Comparison of ENCODE assay signal across 1 cellular context in the genomic region with DNA sequence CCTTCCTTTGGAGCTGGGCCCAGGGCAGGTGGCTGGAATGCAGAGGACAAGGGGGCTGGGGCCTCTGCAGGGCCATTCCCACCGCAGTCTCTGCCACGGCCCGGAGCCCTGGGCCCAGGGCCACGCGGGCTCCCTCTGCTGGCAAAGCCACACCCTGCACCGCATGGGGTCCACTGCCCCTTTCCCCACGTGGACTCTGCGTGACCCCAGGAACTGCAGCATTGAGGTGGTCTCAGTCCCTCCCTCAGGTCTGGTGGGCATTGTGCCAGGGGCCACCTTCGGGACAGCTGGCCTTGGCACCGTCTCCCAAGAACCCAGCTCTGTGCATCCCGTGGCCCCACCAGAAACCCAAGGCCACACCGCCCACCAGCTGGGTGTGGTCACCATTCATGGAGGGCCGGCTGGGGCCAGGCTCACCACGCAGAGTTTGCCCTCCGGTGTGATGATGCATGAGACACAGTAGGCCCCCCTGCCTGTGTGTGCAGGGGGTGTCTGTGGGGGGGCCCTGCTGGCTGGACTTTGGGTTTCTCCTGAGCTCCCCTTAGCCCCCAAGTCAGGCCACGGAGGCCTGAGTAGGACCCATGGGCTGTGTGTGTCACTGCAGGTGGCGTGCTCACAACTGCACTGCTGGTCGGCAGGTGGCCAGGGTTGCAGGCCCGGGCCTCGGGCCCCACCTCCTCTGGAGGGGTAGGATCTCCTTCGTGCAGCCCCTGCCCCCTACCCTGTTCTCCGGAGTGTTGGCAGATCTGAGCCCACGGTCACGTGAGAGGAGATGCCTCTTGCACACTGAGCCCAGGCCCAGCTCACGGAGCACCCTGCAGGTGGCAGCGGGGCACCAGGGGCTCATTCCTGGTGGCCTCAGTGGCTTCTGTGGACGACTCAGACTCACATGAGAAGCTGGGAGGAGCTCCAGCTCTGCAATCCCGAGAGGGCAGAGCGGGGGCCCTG.
TF ChIP-seq lines count a peak whose summit lies in the region.

No MANE protein-coding gene starts in this region.

TF ChIP-seq in K562, 482 proteins besides CTCF, POLR2A, EP300 and RAD21 (continued from another document and continues in another):
- TF ChIP-seq, protein P1, sequence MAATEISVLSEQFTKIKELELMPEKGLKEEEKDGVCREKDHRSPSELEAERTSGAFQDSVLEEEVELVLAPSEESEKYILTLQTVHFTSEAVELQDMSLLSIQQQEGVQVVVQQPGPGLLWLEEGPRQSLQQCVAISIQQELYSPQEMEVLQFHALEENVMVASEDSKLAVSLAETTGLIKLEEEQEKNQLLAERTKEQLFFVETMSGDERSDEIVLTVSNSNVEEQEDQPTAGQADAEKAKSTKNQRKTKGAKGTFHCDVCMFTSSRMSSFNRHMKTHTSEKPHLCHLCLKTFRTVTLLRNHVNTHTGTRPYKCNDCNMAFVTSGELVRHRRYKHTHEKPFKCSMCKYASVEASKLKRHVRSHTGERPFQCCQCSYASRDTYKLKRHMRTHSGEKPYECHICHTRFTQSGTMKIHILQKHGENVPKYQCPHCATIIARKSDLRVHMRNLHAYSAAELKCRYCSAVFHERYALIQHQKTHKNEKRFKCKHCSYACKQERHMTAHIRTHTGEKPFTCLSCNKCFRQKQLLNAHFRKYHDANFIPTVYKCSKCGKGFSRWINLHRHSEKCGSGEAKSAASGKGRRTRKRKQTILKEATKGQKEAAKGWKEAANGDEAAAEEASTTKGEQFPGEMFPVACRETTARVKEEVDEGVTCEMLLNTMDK (IDR thresholded peaks at IDR 0.05; ENCODE audit: borderline replicate concordance, insufficient read depth, low read depth, low read length, poor library complexity, severe bottlenecking): no peak
- TF ChIP-seq ARNT (IDR thresholded peaks at IDR 0.05): no peak
- no peak for TF ChIP-seq TARDBP (IDR thresholded peaks at IDR 0.05)
- TF ChIP-seq, protein P2, sequence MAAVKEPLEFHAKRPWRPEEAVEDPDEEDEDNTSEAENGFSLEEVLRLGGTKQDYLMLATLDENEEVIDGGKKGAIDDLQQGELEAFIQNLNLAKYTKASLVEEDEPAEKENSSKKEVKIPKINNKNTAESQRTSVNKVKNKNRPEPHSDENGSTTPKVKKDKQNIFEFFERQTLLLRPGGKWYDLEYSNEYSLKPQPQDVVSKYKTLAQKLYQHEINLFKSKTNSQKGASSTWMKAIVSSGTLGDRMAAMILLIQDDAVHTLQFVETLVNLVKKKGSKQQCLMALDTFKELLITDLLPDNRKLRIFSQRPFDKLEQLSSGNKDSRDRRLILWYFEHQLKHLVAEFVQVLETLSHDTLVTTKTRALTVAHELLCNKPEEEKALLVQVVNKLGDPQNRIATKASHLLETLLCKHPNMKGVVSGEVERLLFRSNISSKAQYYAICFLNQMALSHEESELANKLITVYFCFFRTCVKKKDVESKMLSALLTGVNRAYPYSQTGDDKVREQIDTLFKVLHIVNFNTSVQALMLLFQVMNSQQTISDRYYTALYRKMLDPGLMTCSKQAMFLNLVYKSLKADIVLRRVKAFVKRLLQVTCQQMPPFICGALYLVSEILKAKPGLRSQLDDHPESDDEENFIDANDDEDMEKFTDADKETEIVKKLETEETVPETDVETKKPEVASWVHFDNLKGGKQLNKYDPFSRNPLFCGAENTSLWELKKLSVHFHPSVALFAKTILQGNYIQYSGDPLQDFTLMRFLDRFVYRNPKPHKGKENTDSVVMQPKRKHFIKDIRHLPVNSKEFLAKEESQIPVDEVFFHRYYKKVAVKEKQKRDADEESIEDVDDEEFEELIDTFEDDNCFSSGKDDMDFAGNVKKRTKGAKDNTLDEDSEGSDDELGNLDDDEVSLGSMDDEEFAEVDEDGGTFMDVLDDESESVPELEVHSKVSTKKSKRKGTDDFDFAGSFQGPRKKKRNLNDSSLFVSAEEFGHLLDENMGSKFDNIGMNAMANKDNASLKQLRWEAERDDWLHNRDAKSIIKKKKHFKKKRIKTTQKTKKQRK (IDR thresholded peaks at IDR 0.05; ENCODE audit: borderline replicate concordance, low read depth, low read length): no peak
- TF ChIP-seq, protein P3, sequence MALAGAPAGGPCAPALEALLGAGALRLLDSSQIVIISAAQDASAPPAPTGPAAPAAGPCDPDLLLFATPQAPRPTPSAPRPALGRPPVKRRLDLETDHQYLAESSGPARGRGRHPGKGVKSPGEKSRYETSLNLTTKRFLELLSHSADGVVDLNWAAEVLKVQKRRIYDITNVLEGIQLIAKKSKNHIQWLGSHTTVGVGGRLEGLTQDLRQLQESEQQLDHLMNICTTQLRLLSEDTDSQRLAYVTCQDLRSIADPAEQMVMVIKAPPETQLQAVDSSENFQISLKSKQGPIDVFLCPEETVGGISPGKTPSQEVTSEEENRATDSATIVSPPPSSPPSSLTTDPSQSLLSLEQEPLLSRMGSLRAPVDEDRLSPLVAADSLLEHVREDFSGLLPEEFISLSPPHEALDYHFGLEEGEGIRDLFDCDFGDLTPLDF (CRISPR knock-in tag; IDR thresholded peaks at IDR 0.05): no peak; the same call in 1 of the 2 replicates
- TF ChIP-seq RB1 (IDR thresholded peaks at IDR 0.05; ENCODE audit: low read depth): peak; percentile 88
- TF ChIP-seq RFX7 (CRISPR knock-in tag; IDR thresholded peaks at IDR 0.05): 0 out of 2 replicates have a peak, but pooled peaks have one; percentile 57
- TF ChIP-seq, protein P4, sequence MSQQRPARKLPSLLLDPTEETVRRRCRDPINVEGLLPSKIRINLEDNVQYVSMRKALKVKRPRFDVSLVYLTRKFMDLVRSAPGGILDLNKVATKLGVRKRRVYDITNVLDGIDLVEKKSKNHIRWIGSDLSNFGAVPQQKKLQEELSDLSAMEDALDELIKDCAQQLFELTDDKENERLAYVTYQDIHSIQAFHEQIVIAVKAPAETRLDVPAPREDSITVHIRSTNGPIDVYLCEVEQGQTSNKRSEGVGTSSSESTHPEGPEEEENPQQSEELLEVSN (IDR thresholded peaks at IDR 0.05; ENCODE audit: borderline replicate concordance in 1 of 2, extremely low read depth in 1 of 2, insufficient read depth in 1 of 2, insufficient read length in 1 of 2, low read depth in 1 of 2, low read length in 1 of 2, poor library complexity in 1 of 2, severe bottlenecking in 1 of 2): peak; percentile 28 to 75
- no peak for TF ChIP-seq POLR2B (IDR thresholded peaks at IDR 0.05; ENCODE audit: low read depth, partially characterized antibody)
- TF ChIP-seq, protein P5, sequence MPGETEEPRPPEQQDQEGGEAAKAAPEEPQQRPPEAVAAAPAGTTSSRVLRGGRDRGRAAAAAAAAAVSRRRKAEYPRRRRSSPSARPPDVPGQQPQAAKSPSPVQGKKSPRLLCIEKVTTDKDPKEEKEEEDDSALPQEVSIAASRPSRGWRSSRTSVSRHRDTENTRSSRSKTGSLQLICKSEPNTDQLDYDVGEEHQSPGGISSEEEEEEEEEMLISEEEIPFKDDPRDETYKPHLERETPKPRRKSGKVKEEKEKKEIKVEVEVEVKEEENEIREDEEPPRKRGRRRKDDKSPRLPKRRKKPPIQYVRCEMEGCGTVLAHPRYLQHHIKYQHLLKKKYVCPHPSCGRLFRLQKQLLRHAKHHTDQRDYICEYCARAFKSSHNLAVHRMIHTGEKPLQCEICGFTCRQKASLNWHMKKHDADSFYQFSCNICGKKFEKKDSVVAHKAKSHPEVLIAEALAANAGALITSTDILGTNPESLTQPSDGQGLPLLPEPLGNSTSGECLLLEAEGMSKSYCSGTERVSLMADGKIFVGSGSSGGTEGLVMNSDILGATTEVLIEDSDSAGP (CRISPR knock-in tag; IDR thresholded peaks at IDR 0.05): 0 out of 2 replicates have a peak, but pooled peaks have one; percentile 54
- no peak for TF ChIP-seq MAFF (IDR thresholded peaks at IDR 0.05; ENCODE audit: low read length)
- TF ChIP-seq NR2F6 (CRISPR knock-in tag; IDR thresholded peaks at IDR 0.05): no peak
- no peak for TF ChIP-seq SMARCA4 (IDR thresholded peaks at IDR 0.05)
- TF ChIP-seq XRCC4 (IDR thresholded peaks at IDR 0.05; ENCODE audit: extremely low read depth, insufficient read depth, insufficient read length): no peak
- no peak; the same call in 1 of the 2 replicates for TF ChIP-seq HCFC1 (IDR thresholded peaks at IDR 0.05; ENCODE audit: low read depth, low read length)
- no peak for TF ChIP-seq ZNF232 (CRISPR knock-in tag; IDR thresholded peaks at IDR 0.05)
- TF ChIP-seq, protein P6, sequence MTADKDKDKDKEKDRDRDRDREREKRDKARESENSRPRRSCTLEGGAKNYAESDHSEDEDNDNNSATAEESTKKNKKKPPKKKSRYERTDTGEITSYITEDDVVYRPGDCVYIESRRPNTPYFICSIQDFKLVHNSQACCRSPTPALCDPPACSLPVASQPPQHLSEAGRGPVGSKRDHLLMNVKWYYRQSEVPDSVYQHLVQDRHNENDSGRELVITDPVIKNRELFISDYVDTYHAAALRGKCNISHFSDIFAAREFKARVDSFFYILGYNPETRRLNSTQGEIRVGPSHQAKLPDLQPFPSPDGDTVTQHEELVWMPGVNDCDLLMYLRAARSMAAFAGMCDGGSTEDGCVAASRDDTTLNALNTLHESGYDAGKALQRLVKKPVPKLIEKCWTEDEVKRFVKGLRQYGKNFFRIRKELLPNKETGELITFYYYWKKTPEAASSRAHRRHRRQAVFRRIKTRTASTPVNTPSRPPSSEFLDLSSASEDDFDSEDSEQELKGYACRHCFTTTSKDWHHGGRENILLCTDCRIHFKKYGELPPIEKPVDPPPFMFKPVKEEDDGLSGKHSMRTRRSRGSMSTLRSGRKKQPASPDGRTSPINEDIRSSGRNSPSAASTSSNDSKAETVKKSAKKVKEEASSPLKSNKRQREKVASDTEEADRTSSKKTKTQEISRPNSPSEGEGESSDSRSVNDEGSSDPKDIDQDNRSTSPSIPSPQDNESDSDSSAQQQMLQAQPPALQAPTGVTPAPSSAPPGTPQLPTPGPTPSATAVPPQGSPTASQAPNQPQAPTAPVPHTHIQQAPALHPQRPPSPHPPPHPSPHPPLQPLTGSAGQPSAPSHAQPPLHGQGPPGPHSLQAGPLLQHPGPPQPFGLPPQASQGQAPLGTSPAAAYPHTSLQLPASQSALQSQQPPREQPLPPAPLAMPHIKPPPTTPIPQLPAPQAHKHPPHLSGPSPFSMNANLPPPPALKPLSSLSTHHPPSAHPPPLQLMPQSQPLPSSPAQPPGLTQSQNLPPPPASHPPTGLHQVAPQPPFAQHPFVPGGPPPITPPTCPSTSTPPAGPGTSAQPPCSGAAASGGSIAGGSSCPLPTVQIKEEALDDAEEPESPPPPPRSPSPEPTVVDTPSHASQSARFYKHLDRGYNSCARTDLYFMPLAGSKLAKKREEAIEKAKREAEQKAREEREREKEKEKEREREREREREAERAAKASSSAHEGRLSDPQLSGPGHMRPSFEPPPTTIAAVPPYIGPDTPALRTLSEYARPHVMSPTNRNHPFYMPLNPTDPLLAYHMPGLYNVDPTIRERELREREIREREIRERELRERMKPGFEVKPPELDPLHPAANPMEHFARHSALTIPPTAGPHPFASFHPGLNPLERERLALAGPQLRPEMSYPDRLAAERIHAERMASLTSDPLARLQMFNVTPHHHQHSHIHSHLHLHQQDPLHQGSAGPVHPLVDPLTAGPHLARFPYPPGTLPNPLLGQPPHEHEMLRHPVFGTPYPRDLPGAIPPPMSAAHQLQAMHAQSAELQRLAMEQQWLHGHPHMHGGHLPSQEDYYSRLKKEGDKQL (CRISPR knock-in tag; IDR thresholded peaks at IDR 0.05; ENCODE audit: borderline replicate concordance): no peak
- no peak for TF ChIP-seq CHD2 (IDR thresholded peaks at IDR 0.05; ENCODE audit: low read depth, low read length)
- TF ChIP-seq ILF3 (IDR thresholded peaks at IDR 0.05; ENCODE audit: borderline replicate concordance): no peak
- no peak for TF ChIP-seq ZNF282 (CRISPR knock-in tag; IDR thresholded peaks at IDR 0.05)
- TF ChIP-seq, protein P7, sequence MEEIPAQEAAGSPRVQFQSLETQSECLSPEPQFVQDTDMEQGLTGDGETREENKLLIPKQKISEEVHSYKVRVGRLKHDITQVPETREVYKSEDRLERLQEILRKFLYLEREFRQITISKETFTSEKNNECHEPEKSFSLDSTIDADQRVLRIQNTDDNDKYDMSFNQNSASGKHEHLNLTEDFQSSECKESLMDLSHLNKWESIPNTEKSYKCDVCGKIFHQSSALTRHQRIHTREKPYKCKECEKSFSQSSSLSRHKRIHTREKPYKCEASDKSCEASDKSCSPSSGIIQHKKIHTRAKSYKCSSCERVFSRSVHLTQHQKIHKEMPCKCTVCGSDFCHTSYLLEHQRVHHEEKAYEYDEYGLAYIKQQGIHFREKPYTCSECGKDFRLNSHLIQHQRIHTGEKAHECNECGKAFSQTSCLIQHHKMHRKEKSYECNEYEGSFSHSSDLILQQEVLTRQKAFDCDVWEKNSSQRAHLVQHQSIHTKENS (CRISPR knock-in tag; IDR thresholded peaks at IDR 0.05): no peak
- TF ChIP-seq, protein P8, sequence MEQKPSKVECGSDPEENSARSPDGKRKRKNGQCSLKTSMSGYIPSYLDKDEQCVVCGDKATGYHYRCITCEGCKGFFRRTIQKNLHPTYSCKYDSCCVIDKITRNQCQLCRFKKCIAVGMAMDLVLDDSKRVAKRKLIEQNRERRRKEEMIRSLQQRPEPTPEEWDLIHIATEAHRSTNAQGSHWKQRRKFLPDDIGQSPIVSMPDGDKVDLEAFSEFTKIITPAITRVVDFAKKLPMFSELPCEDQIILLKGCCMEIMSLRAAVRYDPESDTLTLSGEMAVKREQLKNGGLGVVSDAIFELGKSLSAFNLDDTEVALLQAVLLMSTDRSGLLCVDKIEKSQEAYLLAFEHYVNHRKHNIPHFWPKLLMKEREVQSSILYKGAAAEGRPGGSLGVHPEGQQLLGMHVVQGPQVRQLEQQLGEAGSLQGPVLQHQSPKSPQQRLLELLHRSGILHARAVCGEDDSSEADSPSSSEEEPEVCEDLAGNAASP (IDR thresholded peaks at IDR 0.05): no peak
- no peak for TF ChIP-seq HDAC6 (IDR thresholded peaks at IDR 0.05; ENCODE audit: low read depth, low read length)
- TF ChIP-seq SMARCB1 (IDR thresholded peaks at IDR 0.05; ENCODE audit: insufficient read length, low read depth): no peak
- TF ChIP-seq L3MBTL2 (IDR thresholded peaks at IDR 0.05): peak; percentile 68
